ENCODE assay signal across 25 cellular contexts in genomic region chr2:207584952-207585351, GRCh38.
"Had no signal": no experiment of that assay in that cellular context is flagged by ENCODE, and none has a peak within 500 bp of the region (broad histone marks: within the 10 kb centered on the region; RNA-seq: fewer than 3 reads in every experiment).

No MANE protein-coding gene starts in this region.

- H3K4me1 ChIP-seq: esophagus squamous epithelium, lower lobe of right lung, parathyroid adenoma, uterus had no signal

- H3K4me3 ChIP-seq: dorsolateral prefrontal cortex, esophagus squamous epithelium, gastrocnemius medialis, lower lobe of right lung, uterus had no signal

- H3K27me3 ChIP-seq: dorsolateral prefrontal cortex, esophagus squamous epithelium, gastrocnemius medialis, uterus had no signal

- H3K4me1 Mint-ChIP-seq: brain, nephron progenitor cell, WTC11 had no signal

- DNase-seq: activated CD4-positive, alpha-beta T cell treated with anti-CD3 and anti-CD28 coated beads, Interleukin-2, amount 50 U/mL, for 48 hours; activated CD8-positive, alpha-beta memory T cell treated with anti-CD3 and anti-CD28 coated beads, Interleukin-2, amount 50 U/mL, for 48 hours; activated gamma-delta T cell treated with Interleukin-2 at 50 U/mL for 16 hours; aorta; central memory CD4-positive, alpha-beta T cell; dorsolateral prefrontal cortex; esophagus squamous epithelium; gastrocnemius medialis; head of caudate nucleus; islet precursor cell; left cardiac atrium; lower lobe of right lung; nephron progenitor cell; small intestine; stimulated activated CD4-positive, alpha-beta T cell treated with anti-CD3 and anti-CD28 coated beads, Interleukin-2, amount 100 ng/mL, for 24 hours; T1000; trophoblast cell; uterus had no signal

- H3K36me3 ChIP-seq: uterus had no signal

- H3K4me3 Mint-ChIP-seq: activated naive CD4-positive, alpha-beta T cell treated with anti-CD3 and anti-CD28 coated beads, Interleukin-2, amount 50 U/mL, for 24 hours; activated T-helper 1 cell treated with anti-CD3 and anti-CD28 coated beads, Interleukin-12 subunit alpha, Interleukin-12 subunit beta, Interleukin-2, Interleukin-4 antibody, amounts not matched to agents 30 ng/mL and 10 ng/mL and 1 ng/mL, durations not matched to agents 14 hours and 24 hours and 36 hours; brain; nephron progenitor cell; stimulated activated memory B cell treated with anti-CD40 and anti-IgM and Interleukin-4, amounts not matched to agents 10 μg/mL and 1 μg/mL and 100 μg/mL, for 72 hours; WTC11 had no signal

- H3K27ac Mint-ChIP-seq: activated naive CD4-positive, alpha-beta T cell treated with anti-CD3 and anti-CD28 coated beads, Interleukin-2, amount 50 U/mL, for 24 hours; activated T-helper 1 cell treated with anti-CD3 and anti-CD28 coated beads, Interleukin-12 subunit alpha, Interleukin-12 subunit beta, Interleukin-2, Interleukin-4 antibody, amounts not matched to agents 30 ng/mL and 10 ng/mL and 1 ng/mL, durations not matched to agents 14 hours and 24 hours and 36 hours; nephron progenitor cell; stimulated activated memory B cell treated with anti-CD40 and anti-IgM and Interleukin-4, amounts not matched to agents 10 μg/mL and 1 μg/mL and 100 μg/mL, for 72 hours; WTC11 had no signal

- ATAC-seq: gastrocnemius medialis; lower lobe of right lung; sciatic nerve; stimulated activated memory B cell treated with anti-CD40 and anti-IgM and Interleukin-4, amounts not matched to agents 10 μg/mL and 1 μg/mL and 100 μg/mL, for 72 hours; WTC11 had no signal

- H3K9me3 Mint-ChIP-seq: WTC11 had no signal

- H3K27me3 Mint-ChIP-seq: activated naive CD4-positive, alpha-beta T cell treated with anti-CD3 and anti-CD28 coated beads, Interleukin-2, amount 50 U/mL, for 24 hours; brain; stimulated activated memory B cell treated with anti-CD40 and anti-IgM and Interleukin-4, amounts not matched to agents 10 μg/mL and 1 μg/mL and 100 μg/mL, for 72 hours had no signal

- H3K9me3 ChIP-seq: esophagus squamous epithelium, gastrocnemius medialis, lower lobe of right lung, uterus had no signal

- H3K27ac ChIP-seq: dorsolateral prefrontal cortex, esophagus squamous epithelium, gastrocnemius medialis, lower lobe of right lung, parathyroid adenoma, uterus had no signal
